In the genomic region with DNA sequence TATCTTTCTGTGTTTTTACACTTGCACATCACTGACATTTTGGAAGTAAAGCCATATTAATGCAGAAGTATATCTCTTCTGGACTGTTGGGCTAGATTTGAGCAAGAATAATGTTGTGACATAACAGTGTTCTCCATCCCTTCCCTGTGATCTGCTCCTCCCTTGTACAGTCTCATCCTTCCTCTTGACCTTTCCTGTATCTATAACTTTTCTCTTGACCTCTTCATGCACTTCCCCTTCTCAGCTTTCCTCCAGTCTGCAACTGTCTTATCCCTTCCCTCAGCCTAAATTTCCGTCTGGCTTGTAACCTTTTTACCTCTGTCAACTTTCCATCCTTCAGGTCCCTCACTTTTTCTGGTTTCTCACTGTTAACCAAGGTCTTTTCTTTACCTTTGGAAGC, we compare ENCODE assay signal across 1 cellular context.
TF ChIP-seq lines count a peak whose summit lies in the region.

No MANE protein-coding gene starts in this region.

TF ChIP-seq in WTC11, 78 proteins besides CTCF, POLR2A, EP300 and RAD21 (continued from another document):
- TF ChIP-seq, protein P1, sequence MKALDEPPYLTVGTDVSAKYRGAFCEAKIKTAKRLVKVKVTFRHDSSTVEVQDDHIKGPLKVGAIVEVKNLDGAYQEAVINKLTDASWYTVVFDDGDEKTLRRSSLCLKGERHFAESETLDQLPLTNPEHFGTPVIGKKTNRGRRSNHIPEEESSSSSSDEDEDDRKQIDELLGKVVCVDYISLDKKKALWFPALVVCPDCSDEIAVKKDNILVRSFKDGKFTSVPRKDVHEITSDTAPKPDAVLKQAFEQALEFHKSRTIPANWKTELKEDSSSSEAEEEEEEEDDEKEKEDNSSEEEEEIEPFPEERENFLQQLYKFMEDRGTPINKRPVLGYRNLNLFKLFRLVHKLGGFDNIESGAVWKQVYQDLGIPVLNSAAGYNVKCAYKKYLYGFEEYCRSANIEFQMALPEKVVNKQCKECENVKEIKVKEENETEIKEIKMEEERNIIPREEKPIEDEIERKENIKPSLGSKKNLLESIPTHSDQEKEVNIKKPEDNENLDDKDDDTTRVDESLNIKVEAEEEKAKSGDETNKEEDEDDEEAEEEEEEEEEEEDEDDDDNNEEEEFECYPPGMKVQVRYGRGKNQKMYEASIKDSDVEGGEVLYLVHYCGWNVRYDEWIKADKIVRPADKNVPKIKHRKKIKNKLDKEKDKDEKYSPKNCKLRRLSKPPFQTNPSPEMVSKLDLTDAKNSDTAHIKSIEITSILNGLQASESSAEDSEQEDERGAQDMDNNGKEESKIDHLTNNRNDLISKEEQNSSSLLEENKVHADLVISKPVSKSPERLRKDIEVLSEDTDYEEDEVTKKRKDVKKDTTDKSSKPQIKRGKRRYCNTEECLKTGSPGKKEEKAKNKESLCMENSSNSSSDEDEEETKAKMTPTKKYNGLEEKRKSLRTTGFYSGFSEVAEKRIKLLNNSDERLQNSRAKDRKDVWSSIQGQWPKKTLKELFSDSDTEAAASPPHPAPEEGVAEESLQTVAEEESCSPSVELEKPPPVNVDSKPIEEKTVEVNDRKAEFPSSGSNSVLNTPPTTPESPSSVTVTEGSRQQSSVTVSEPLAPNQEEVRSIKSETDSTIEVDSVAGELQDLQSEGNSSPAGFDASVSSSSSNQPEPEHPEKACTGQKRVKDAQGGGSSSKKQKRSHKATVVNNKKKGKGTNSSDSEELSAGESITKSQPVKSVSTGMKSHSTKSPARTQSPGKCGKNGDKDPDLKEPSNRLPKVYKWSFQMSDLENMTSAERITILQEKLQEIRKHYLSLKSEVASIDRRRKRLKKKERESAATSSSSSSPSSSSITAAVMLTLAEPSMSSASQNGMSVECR (CRISPR knock-in tag; IDR thresholded peaks at IDR 0.05; ENCODE audit: borderline replicate concordance) = no peak
- TF ChIP-seq GTF2I (CRISPR knock-in tag; conservative IDR thresholded peaks at IDR 0.05) (no peak), MXD4 (CRISPR knock-in tag; IDR thresholded peaks at IDR 0.05; ENCODE audit: borderline replicate concordance) (no peak), NR2C2 (CRISPR knock-in tag; IDR thresholded peaks at IDR 0.05) (no peak), TCF7 (CRISPR knock-in tag; IDR thresholded peaks at IDR 0.05; ENCODE audit: low read depth) (no peak), ELF4 (CRISPR knock-in tag; IDR thresholded peaks at IDR 0.05; ENCODE audit: low read depth) (no peak), NFYB (CRISPR knock-in tag; conservative IDR thresholded peaks at IDR 0.05; ENCODE audit: low read depth) (no peak), ZNF423 (CRISPR knock-in tag; IDR thresholded peaks at IDR 0.05) (no peak), TEAD1 (CRISPR knock-in tag; IDR thresholded peaks at IDR 0.05) (no peak), IRF2 (CRISPR knock-in tag; IDR thresholded peaks at IDR 0.05; ENCODE audit: borderline replicate concordance, low read depth) (no peak)
- TF ChIP-seq, protein P2, sequence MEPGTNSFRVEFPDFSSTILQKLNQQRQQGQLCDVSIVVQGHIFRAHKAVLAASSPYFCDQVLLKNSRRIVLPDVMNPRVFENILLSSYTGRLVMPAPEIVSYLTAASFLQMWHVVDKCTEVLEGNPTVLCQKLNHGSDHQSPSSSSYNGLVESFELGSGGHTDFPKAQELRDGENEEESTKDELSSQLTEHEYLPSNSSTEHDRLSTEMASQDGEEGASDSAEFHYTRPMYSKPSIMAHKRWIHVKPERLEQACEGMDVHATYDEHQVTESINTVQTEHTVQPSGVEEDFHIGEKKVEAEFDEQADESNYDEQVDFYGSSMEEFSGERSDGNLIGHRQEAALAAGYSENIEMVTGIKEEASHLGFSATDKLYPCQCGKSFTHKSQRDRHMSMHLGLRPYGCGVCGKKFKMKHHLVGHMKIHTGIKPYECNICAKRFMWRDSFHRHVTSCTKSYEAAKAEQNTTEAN (CRISPR knock-in tag; IDR thresholded peaks at IDR 0.05) = no peak
- TF ChIP-seq, protein P3, sequence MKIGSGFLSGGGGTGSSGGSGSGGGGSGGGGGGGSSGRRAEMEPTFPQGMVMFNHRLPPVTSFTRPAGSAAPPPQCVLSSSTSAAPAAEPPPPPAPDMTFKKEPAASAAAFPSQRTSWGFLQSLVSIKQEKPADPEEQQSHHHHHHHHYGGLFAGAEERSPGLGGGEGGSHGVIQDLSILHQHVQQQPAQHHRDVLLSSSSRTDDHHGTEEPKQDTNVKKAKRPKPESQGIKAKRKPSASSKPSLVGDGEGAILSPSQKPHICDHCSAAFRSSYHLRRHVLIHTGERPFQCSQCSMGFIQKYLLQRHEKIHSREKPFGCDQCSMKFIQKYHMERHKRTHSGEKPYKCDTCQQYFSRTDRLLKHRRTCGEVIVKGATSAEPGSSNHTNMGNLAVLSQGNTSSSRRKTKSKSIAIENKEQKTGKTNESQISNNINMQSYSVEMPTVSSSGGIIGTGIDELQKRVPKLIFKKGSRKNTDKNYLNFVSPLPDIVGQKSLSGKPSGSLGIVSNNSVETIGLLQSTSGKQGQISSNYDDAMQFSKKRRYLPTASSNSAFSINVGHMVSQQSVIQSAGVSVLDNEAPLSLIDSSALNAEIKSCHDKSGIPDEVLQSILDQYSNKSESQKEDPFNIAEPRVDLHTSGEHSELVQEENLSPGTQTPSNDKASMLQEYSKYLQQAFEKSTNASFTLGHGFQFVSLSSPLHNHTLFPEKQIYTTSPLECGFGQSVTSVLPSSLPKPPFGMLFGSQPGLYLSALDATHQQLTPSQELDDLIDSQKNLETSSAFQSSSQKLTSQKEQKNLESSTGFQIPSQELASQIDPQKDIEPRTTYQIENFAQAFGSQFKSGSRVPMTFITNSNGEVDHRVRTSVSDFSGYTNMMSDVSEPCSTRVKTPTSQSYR (CRISPR knock-in tag; IDR thresholded peaks at IDR 0.05) = no peak
- TF ChIP-seq, protein P4, sequence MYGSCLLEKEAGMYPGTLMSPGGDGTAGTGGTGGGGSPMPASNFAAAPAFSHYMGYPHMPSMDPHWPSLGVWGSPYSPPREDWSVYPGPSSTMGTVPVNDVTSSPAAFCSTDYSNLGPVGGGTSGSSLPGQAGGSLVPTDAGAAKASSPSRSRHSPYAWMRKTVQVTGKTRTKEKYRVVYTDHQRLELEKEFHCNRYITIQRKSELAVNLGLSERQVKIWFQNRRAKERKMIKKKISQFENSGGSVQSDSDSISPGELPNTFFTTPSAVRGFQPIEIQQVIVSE (CRISPR knock-in tag; IDR thresholded peaks at IDR 0.05; ENCODE audit: borderline replicate concordance) = no peak
